8 cellular contexts compared by ENCODE assay signal in the genomic region with DNA sequence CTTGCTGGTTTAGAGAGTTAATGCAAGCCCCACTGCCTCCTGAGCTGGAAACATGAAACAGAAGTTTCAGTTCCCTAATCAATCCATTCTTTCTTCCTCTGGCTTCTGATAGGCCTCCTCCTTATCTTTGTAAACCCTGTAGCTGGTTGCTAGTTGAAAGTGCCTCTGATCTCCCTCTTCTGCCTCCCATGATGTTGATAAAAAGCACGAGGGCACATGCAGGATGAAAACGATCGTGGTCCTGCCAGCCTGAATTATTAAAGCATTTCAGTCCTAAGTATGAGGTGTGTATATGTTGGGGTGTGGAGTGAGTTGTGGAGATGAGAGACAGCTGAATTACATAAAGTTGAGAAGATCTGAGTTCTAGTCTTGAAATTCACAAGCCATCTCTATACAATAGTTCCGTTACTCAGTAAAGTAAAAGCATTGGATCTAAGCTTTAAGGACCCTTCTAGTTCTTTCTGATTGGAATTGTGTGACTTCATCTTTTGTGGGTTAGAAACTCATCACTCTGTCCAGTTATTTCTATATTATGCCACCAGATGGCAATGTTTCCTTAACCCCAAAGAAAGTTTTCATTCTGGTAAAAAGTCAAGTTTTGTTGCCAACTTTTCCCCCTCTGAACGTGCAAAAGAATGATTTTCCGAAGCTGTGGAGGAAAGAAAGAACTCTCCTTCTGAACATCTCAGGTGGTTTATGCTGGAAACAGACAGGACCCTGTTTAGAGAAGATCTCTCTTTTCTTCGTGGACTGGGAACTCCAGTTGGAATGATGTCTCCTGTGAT. TPM values are rescaled to one million over a fixed set of nuclear protein-coding genes. Genes with fewer than 3 reads are reported as not detected.
DNase-seq lines count a peak whose midpoint lies in the region; ATAC-seq and TF ChIP-seq lines count a peak whose summit lies in the region.

No MANE protein-coding gene starts in this region.

- H3K4me1 ChIP-seq in OCI-LY3 (ENCODE audit: low read length), result peaks cover 34% of the 10 kb centered on the region

- peak overlapping the region; percentile 17; the same call in 1 of the 2 replicates for H3K9ac ChIP-seq in OCI-LY3 (ENCODE audit: low read length)

- ATAC-seq in HG03469 (IDR thresholded peaks at IDR 0.05; ENCODE audit: unreplicated experiment) (peak; percentile 63), HG02571 (IDR thresholded peaks at IDR 0.05; ENCODE audit: unreplicated experiment) (no peak)

- H4K20me1 ChIP-seq in OCI-LY3 (ENCODE audit: insufficient read depth, low read length), result no peaks in the 10 kb centered on the region

- peak overlapping the region; percentile 45 for H3K4me3 ChIP-seq in OCI-LY3 (ENCODE audit: low read length)

- no peak overlapping the region for H2AFZ ChIP-seq in OCI-LY3 (ENCODE audit: low read depth, low read length)

- TF ChIP-seq CTCF in OCI-LY3 (IDR thresholded peaks at IDR 0.05; ENCODE audit: low read depth, low read length), result peak; percentile 87

- peaks cover 17% of the 10 kb centered on the region for H3K27me3 ChIP-seq in OCI-LY3 (ENCODE audit: low read depth, low read length)

- peak overlapping the region; percentile 64 for H3K27ac ChIP-seq in OCI-LY3 (ENCODE audit: low read length)

- H3K9me3 ChIP-seq in OCI-LY3 (ENCODE audit: insufficient read depth, low read length), result no peaks in the 10 kb centered on the region

- H3K4me2 ChIP-seq in OCI-LY3 (ENCODE audit: low read length), result peak overlapping the region; percentile 60

- DNase-seq in COLO829 (ENCODE audit: low spot score) (peak; percentile 86), GM19238 (ENCODE audit: insufficient read length, low spot score) (peak; percentile 23), dermis blood vessel endothelial cell (peak; percentile 66), lung microvascular endothelial cell (ENCODE audit: low read depth in 2 of 2) (peak; percentile 45 to 56)
- DNase-seq in activated T-cell treated with anti-CD3 and anti-CD28 coated beads, Interleukin-2, amount 50 U/mL, for 1 hour, result no peak

- H3K79me2 ChIP-seq in OCI-LY3 (ENCODE audit: low read length), result no peaks in the 10 kb centered on the region

- H3K36me3 ChIP-seq in OCI-LY3 (replicated peaks; ENCODE audit: low read depth, low read length), result no peaks in the 10 kb centered on the region

RNA-seq across cellular contexts. Expression of a gene that starts 34.8 kb away (rescaled TPM):
- 0.05 and 0.17 TPM in 2 replicates for total RNA-seq in dermis blood vessel endothelial cell
- not detected in 2 replicates for total RNA-seq in lung microvascular endothelial cell
